In genomic region chr11:67369801-67370284, GRCh38 we compare ENCODE assay signal across 15 cellular contexts. TPM values are rescaled to one million over a fixed set of nuclear protein-coding genes. Genes with fewer than 3 reads are reported as not detected.
DNase-seq lines count a peak whose midpoint lies in the region; FAIRE-seq and TF ChIP-seq lines count a peak whose summit lies in the region.
"Had no signal": no experiment of that assay in that cellular context is flagged by ENCODE, and none has a peak within 500 bp of the region (broad histone marks: within the 10 kb centered on the region; RNA-seq: fewer than 3 reads in every experiment).

No MANE protein-coding gene starts in this region.

- DNase-seq in EL = peak; percentile 53
- peak; percentile 89 for DNase-seq in amniotic epithelial cell (ENCODE audit: low read depth)
- DNase-seq in iris pigment epithelial cell (ENCODE audit: low read depth) = peak; percentile 56
- no peak for DNase-seq in frontal cortex (ENCODE audit: low spot score in 2 of 2)
- DNase-seq in NCI-H187 (lab: John Stamatoyannopoulos, UW) = no peak
- DNase-seq in NCI-H1105 treated with DMSO at 0.1 percent for 48 hours (lab: John Stamatoyannopoulos, UW) = no peak
- no peak for DNase-seq in PC-9
- DNase-seq: activated CD8-positive, alpha-beta T cell treated with anti-CD3 and anti-CD28 coated beads, Interleukin-2, amount 10 ng/mL, durations not matched to agents 7 days and 5 days; activated naive CD4-positive, alpha-beta T cell treated with anti-CD3 and anti-CD28 coated beads, Interleukin-2, amount 50 U/mL, for 16 hours; mucosa of descending colon; NCI-H1436 treated with DMSO at 0.1 percent for 48 hours; small intestine had no signal

- intact Hi-C loops in PC-9 (cut with micrococcal nuclease; ENCODE audit: unreplicated experiment) = loop anchor here (5.0 to 10.0 kb wide), 3 partner anchors 125 to 525 kb away; partner anchors contain the start of genes CDK2AP2, PITPNM1 and RCE1

- H3K36me3 ChIP-seq in stomach smooth muscle (ENCODE audit: control insufficient read depth in 2 of 2, insufficient read depth in 2 of 2, low read length in 2 of 2) (peaks cover 0 to 3% of the 10 kb centered on the region in 2 donors), PC-9 (ENCODE audit: low read depth) (peaks cover 15% of the 10 kb centered on the region)

- POLR2A ChIA-PET in PC-9 (lab: Charles Lee; ENCODE audit: unreplicated experiment) = no interaction called here

- H3K9me3 ChIP-seq in stomach smooth muscle (ENCODE audit: control insufficient read depth in 2 of 2, low read length in 2 of 2) = no peaks in the 10 kb centered on the region
- H3K9me3 ChIP-seq in PC-9 (ENCODE audit: insufficient read depth, low read depth) = no peaks in the 10 kb centered on the region
- H3K9me3 ChIP-seq: mucosa of descending colon had no signal

- H3K4me3 ChIP-seq in stomach smooth muscle (ENCODE audit: low read length in 2 of 2) (peak overlapping the region; percentile 44 to 58), PC-9 (no peak overlapping the region)
- H3K4me3 ChIP-seq: mucosa of descending colon had no signal

- no peak for TF ChIP-seq CTCF in PC-9 (conservative IDR thresholded peaks at IDR 0.05)

- H3K27me3 ChIP-seq in stomach smooth muscle (ENCODE audit: control insufficient read depth in 1 of 2, insufficient read depth in 2 of 2, low read length in 2 of 2) (no peaks in the 10 kb centered on the region), PC-9 (ENCODE audit: insufficient read depth, low read depth) (no peaks in the 10 kb centered on the region)

- no peak overlapping the region for H3K4me2 ChIP-seq in PC-9

- CTCF ChIA-PET in PC-9 (lab: Charles Lee) = interaction anchor here (0.5 to 2.5 kb wide), 7 partner anchors 11 to 194 kb away, joined by 3 to 12 read pairs (median 7); no protein-coding TSS in a partner anchor

- BruUV-seq in PC-9 (replicated peaks; lab: Mats Ljungman, UMichigan) = no TSS peak

- H4K20me1 ChIP-seq in PC-9 (ENCODE audit: insufficient read depth) = peaks cover 53% of the 10 kb centered on the region

- H3K9ac ChIP-seq in stomach smooth muscle (ENCODE audit: low read length in 2 of 2) = peak overlapping the region; percentile 64 to 89

- no peak for FAIRE-seq in frontal cortex (lab: Jason Lieb, UNC)
- FAIRE-seq: GM18507, small intestine had no signal

- H2AFZ ChIP-seq in PC-9 = no peak overlapping the region

- H3K9me2 ChIP-seq in PC-9 (ENCODE audit: insufficient read depth) = no peaks in the 10 kb centered on the region

- peaks cover 35% of the 10 kb centered on the region for H3F3A ChIP-seq in PC-9 (ENCODE audit: insufficient read depth, low read depth)

- H3K79me2 ChIP-seq in PC-9 (ENCODE audit: low read depth) = peaks cover 60% of the 10 kb centered on the region

- H3K27ac ChIP-seq in stomach smooth muscle (ENCODE audit: low read length) (peak overlapping the region; percentile 96), PC-9 (no peak overlapping the region)

- peaks cover 84% of the 10 kb centered on the region for H3K4me1 ChIP-seq in stomach smooth muscle (ENCODE audit: control insufficient read depth, insufficient read depth, low read length)
- H3K4me1 ChIP-seq in PC-9 (replicated peaks; ENCODE audit: insufficient read depth) = peaks cover 17% of the 10 kb centered on the region

RNA-seq across cellular contexts. Expression of gene CLCF1, which starts 3.6 kb away (rescaled TPM):
- total RNA-seq in frontal cortex (under 0.01 TPM), PC-9 (2021) (15.9 and 17.0 TPM in 2 replicates)

RNA-seq across cellular contexts. Expression of gene POLD4, which starts 16.5 kb away (rescaled TPM):
- 3.7 TPM for total RNA-seq in frontal cortex
- total RNA-seq in PC-9 (2021) = 67.1 and 83.7 TPM in 2 replicates

RNA-seq across cellular contexts. Expression of gene RAD9A, which starts 21.9 kb away (rescaled TPM):
- total RNA-seq in frontal cortex (11.8 TPM), PC-9 (2021) (62.8 and 79.8 TPM in 2 replicates)

RNA-seq across cellular contexts. Expression of gene PPP1CA, which starts 31.8 kb away (rescaled TPM):
- total RNA-seq in frontal cortex (69.3 TPM), PC-9 (2021) (306 and 351 TPM in 2 replicates)

RNA-seq across cellular contexts. Expression of gene TBC1D10C, which starts 34.0 kb away (rescaled TPM):
- total RNA-seq in frontal cortex (not detected), PC-9 (2021) (0.58 TPM in 1 of 2 replicates, not detected in the other)
- total RNA-seq: Daoy had no signal

Comparison
In these comparisons a context has a peak if more than half of its experiments do, and no peak if none do; other contexts are left out.
1. DNase-seq: peak in EL (single experiment), amniotic epithelial cell (single experiment) and iris pigment epithelial cell (single experiment); none in frontal cortex (0 of 2), NCI-H187 (0 of 2), NCI-H1105 treated with DMSO at 0.1 percent for 48 hours (single experiment) and PC-9 (0 of 2).
2. RNA of gene CLCF1, which starts 3.6 kb away (total RNA-seq): 15.9 to 17.0 TPM in PC-9; under 0.01 TPM in frontal cortex (single experiment); every median in the first group is over 10 times any median in the second.
3. RNA of gene POLD4, which starts 16.5 kb away (total RNA-seq): 67.1 to 83.7 TPM in PC-9; 3.7 TPM in frontal cortex (single experiment); every median in the first group is over 10 times any median in the second.